ENCODE assay signal across 12 cellular contexts in the genomic region with DNA sequence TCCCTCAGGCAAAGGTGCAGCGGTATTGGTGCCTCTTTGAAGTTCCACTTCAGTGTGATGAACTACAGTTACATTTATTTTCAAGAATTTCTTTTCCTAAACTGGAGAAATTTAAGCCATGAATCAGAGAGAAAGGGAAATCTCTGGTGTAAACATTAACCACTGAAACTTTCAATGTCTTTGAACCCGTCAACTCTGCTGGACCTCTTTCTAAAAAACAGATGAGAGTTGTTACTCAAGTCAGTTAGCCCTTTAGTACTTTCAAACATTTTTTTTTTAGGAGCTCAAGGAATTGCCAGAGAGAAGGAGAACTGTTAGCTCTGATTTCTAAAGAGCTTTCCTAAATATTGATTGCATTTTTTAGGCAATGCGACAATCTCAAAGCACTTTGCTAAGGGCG. TPM values are rescaled to one million over a fixed set of nuclear protein-coding genes. Genes with fewer than 3 reads are reported as not detected.
A peak's percentile ranks its signal among the peaks of the same experiment; 100 is the strongest.
DNase-seq lines count a peak whose midpoint lies in the region; ATAC-seq and FAIRE-seq lines count a peak whose summit lies in the region.
"Not testable (repeated sequence)": the region's sequence is repeated elsewhere in the genome, so short reads cannot be mapped to it uniquely, and the experiment has no call there.
"Had no signal": no experiment of that assay in that cellular context is flagged by ENCODE, and none has a peak within 500 bp of the region (broad histone marks: within the 10 kb centered on the region; RNA-seq: fewer than 3 reads in every experiment).

No MANE protein-coding gene starts in this region.

- ATAC-seq in left lobe of liver: peak; percentile 60

- DNase-seq in RCC 7860 (ENCODE audit: low spot score); left lobe of liver (ENCODE audit: low spot score): not testable (repeated sequence)

- peak; percentile 97 for FAIRE-seq in RCC 7860 (lab: Jason Lieb, UNC)

RNA-seq across cellular contexts. Expression of a gene that starts 8.6 kb away (rescaled TPM):
- total RNA-seq in left lobe of liver: 0.48 TPM
- total RNA-seq: A673; B cell; Caco-2; Calu3; CD4-positive, alpha-beta memory T cell; CD4-positive, alpha-beta T cell; CD4-positive, CD25-positive, alpha-beta regulatory T cell; CD8-positive, alpha-beta memory T cell; CD8-positive, alpha-beta T cell had no signal

RNA-seq across cellular contexts. Expression of a gene that starts 11.9 kb away (rescaled TPM):
- not detected for total RNA-seq in left lobe of liver
- total RNA-seq: A172; A673; B cell; Caco-2; Calu3; CD4-positive, alpha-beta memory T cell; CD4-positive, alpha-beta T cell; CD4-positive, CD25-positive, alpha-beta regulatory T cell; CD8-positive, alpha-beta memory T cell; CD8-positive, alpha-beta T cell had no signal
